ENCODE assay signal across 19 cellular contexts in the genomic region with DNA sequence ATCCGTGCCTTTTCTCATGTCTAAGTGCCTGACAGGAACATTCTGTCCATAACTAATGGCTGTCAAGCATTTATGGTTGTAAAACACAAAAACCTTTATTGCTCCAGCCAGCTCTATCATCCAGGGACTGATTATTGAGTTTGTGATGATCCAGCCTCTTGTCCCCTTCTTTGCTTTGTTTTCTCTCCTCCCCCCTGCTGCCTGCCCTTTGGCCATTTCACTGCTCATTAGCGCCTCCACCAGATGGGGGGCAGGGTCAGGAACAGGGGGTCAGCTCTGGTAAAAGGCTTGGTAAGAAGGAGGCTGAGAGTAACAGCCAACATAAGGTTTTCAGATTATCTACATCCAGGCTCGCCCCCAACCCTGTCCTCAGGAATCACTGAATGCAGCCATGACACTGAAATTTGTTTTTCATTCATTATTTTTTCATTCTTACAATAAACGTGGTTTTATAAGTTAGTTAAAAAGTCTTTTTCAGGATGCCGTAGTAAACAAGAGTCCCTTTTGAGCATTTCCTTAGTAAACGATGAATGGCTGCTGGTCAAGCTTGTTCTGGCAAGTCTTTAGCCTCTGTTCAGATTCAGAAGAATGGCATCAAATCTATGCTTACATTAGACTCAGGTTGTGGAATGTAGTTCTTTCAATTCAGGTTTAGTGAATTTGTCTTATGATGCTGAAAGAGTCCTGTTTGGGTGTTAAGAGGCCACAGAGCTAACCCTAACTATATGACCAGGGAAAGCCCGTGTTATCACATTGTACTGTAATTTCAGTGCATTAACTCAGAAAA. TPM values are rescaled to one million over a fixed set of nuclear protein-coding genes. Genes with fewer than 3 reads are reported as not detected.
DNase-seq lines count a peak whose midpoint lies in the region; ATAC-seq and TF ChIP-seq lines count a peak whose summit lies in the region.
"Had no signal": no experiment of that assay in that cellular context is flagged by ENCODE, and none has a peak within 500 bp of the region (broad histone marks: within the 10 kb centered on the region; RNA-seq: fewer than 3 reads in every experiment).

No MANE protein-coding gene starts in this region.

- H3K4me3 Mint-ChIP-seq in H9 (no peak overlapping the region), progenitor cell of endocrine pancreas (ENCODE audit: low read depth) (no peak overlapping the region)
- H3K4me3 Mint-ChIP-seq: activated CD4-positive, alpha-beta memory T cell treated with anti-CD3 and anti-CD28 coated beads for 36 hours; IgD-negative memory B cell had no signal

- no peak overlapping the region for H3K4ac ChIP-seq in H9 (ENCODE audit: low read depth, low read length)

- peaks cover 16 to 20% of the 10 kb centered on the region in 2 experiments for H3K4me1 Mint-ChIP-seq in H9
- peaks cover 13% of the 10 kb centered on the region for H3K4me1 Mint-ChIP-seq in progenitor cell of endocrine pancreas (ENCODE audit: low read depth)
- H3K4me1 Mint-ChIP-seq: IgD-negative memory B cell had no signal

- H4K8ac ChIP-seq in H9 (replicated peaks; ENCODE audit: insufficient read length, low read depth, low read length) = no peak overlapping the region

- H3K18ac ChIP-seq in H9 (ENCODE audit: insufficient read length, low read depth, low read length) = no peak overlapping the region

- DNase-seq in H9 = peak; percentile 85
- DNase-seq in foreskin keratinocyte = peak in 1 of 2 donors; percentile 71
- no peak for DNase-seq in progenitor cell of endocrine pancreas (ENCODE audit: low spot score, unreplicated experiment)
- DNase-seq in Peyer's patch = no peak
- no peak for DNase-seq in lower lobe of right lung
- DNase-seq: activated CD4-positive, alpha-beta memory T cell treated with anti-CD3 and anti-CD28 coated beads for 36 hours; activated naive CD4-positive, alpha-beta T cell treated with Interleukin-2 at 50 U/mL for 16 hours; aorta; left lung; NCI-H187 treated with DMSO at 0.1 percent for 48 hours; occipital lobe; Right ventricle myocardium superior; stimulated activated CD4-positive, alpha-beta T cell treated with anti-CD3 and anti-CD28 coated beads, Interleukin-2, amount 100 ng/mL, for 48 hours; T-helper 1 cell; uterus had no signal

- no peaks in the 10 kb centered on the region for H3K23me2 ChIP-seq in H9 (ENCODE audit: insufficient read length, low read depth, low read length, poor library complexity, severe bottlenecking)

- H3K4me3 ChIP-seq in Peyer's patch = no peak overlapping the region
- no peak overlapping the region for H3K4me3 ChIP-seq in lower lobe of right lung
- H3K4me3 ChIP-seq: left lung, uterus had no signal

- no peak overlapping the region for H2AK5ac ChIP-seq in H9 (ENCODE audit: insufficient read length, low read length)

- H3K9me3 Mint-ChIP-seq in H9 = no peaks in the 10 kb centered on the region
- H3K9me3 Mint-ChIP-seq in progenitor cell of endocrine pancreas (ENCODE audit: low read depth) = no peaks in the 10 kb centered on the region
- H3K9me3 Mint-ChIP-seq: activated CD4-positive, alpha-beta memory T cell treated with anti-CD3 and anti-CD28 coated beads for 36 hours had no signal

- no peak overlapping the region for H4K5ac ChIP-seq in H9 (ENCODE audit: insufficient read length, low read depth, low read length)

- H3K23ac ChIP-seq in H9 (ENCODE audit: insufficient read length, low read depth, low read length) = no peak overlapping the region

- H3K4me1 ChIP-seq in H9 (ENCODE audit: insufficient read depth, low read length) (no peaks in the 10 kb centered on the region; the same call in 1 of the 2 replicates), foreskin keratinocyte (peaks cover 30% of the 10 kb centered on the region), Peyer's patch (no peaks in the 10 kb centered on the region), lower lobe of right lung (no peaks in the 10 kb centered on the region)
- H3K4me1 ChIP-seq: left lung, uterus had no signal

- no peaks in the 10 kb centered on the region for H3K79me1 ChIP-seq in H9 (ENCODE audit: insufficient read depth, low read depth, low read length, poor library complexity, severe bottlenecking)

- no peak overlapping the region for H3K56ac ChIP-seq in H9 (ENCODE audit: insufficient read length, low read depth, low read length)

- no peak overlapping the region for H3T11ph ChIP-seq in H9 (ENCODE audit: low read length)

- H2AFZ ChIP-seq in H9 (ENCODE audit: low read length) = no peak overlapping the region

- H3K27ac Mint-ChIP-seq in H9 = peak overlapping the region in 1 of 3 experiments; percentile 31; a peak in 1 of 7 replicates
- H3K27ac Mint-ChIP-seq in progenitor cell of endocrine pancreas = peak overlapping the region; percentile 83
- H3K27ac Mint-ChIP-seq: activated CD4-positive, alpha-beta memory T cell treated with anti-CD3 and anti-CD28 coated beads for 36 hours; IgD-negative memory B cell had no signal

- H3K36me3 ChIP-seq in Peyer's patch = no peaks in the 10 kb centered on the region
- H3K36me3 ChIP-seq in lower lobe of right lung = no peaks in the 10 kb centered on the region
- H3K36me3 ChIP-seq: left lung, uterus had no signal

- H3K14ac ChIP-seq in H9 (ENCODE audit: insufficient read depth, low read length) = no peak overlapping the region

- no peak overlapping the region for H3K4me2 ChIP-seq in H9 (ENCODE audit: insufficient read depth, insufficient read length, low read length)

- H3K27ac ChIP-seq in H9 (ENCODE audit: insufficient read length, low read depth, low read length) (no peak overlapping the region), foreskin keratinocyte (peak overlapping the region; percentile 1), Peyer's patch (no peak overlapping the region), lower lobe of right lung (no peak overlapping the region)
- H3K27ac ChIP-seq: left lung, uterus had no signal

- no peak overlapping the region for H3K9ac ChIP-seq in H9 (ENCODE audit: extremely low read depth, insufficient read length, low read length)

- H2BK5ac ChIP-seq in H9 (ENCODE audit: insufficient read length, low read length) = no peak overlapping the region

- no peak overlapping the region for H2BK12ac ChIP-seq in H9 (ENCODE audit: insufficient read length, low read depth, low read length)

- H2BK120ac ChIP-seq in H9 (ENCODE audit: low read depth, low read length, poor library complexity, severe bottlenecking) = no peak overlapping the region

- H2BK20ac ChIP-seq in H9 (ENCODE audit: low read depth, low read length, poor library complexity, severe bottlenecking) = no peak overlapping the region

- no peaks in the 10 kb centered on the region for H3K27me3 ChIP-seq in H9 (ENCODE audit: insufficient read depth, low read length)
- H3K27me3 ChIP-seq in foreskin keratinocyte = no peaks in the 10 kb centered on the region
- H3K27me3 ChIP-seq in Peyer's patch = no peaks in the 10 kb centered on the region
- H3K27me3 ChIP-seq in lower lobe of right lung (ENCODE audit: low read depth) = no peaks in the 10 kb centered on the region
- H3K27me3 ChIP-seq: uterus had no signal

- intact Hi-C loops in lower lobe of right lung (cut with DNase I) = no loop called here

- no peaks in the 10 kb centered on the region for H4K20me1 ChIP-seq in H9 (ENCODE audit: control insufficient read depth, insufficient read depth, insufficient read length)

- no peak for TF ChIP-seq POLR2A in Peyer's patch (IDR thresholded peaks at IDR 0.05)

- H3K27me3 Mint-ChIP-seq in H9 (ENCODE audit: low read depth) (no peaks in the 10 kb centered on the region), progenitor cell of endocrine pancreas (no peaks in the 10 kb centered on the region)

- H3K79me2 ChIP-seq in H9 (ENCODE audit: insufficient read depth, low read length) = no peaks in the 10 kb centered on the region

- H3K9me3 ChIP-seq in H9 (ENCODE audit: control insufficient read depth, low read depth, low read length) (no peaks in the 10 kb centered on the region), Peyer's patch (no peaks in the 10 kb centered on the region), lower lobe of right lung (no peaks in the 10 kb centered on the region)
- H3K9me3 ChIP-seq: left lung, uterus had no signal

- peak; percentile 55 for TF ChIP-seq CTCF in H9 (conservative IDR thresholded peaks at IDR 0.05)
- TF ChIP-seq CTCF in foreskin keratinocyte (conservative IDR thresholded peaks at IDR 0.05) = no peak
- no peak for TF ChIP-seq CTCF in progenitor cell of endocrine pancreas (IDR thresholded peaks at IDR 0.05; ENCODE audit: unreplicated experiment)
- no peak for TF ChIP-seq CTCF in Peyer's patch (IDR thresholded peaks at IDR 0.05)
- TF ChIP-seq CTCF in lower lobe of right lung (IDR thresholded peaks at IDR 0.05) = no peak

- H4K91ac ChIP-seq in H9 (ENCODE audit: insufficient read length, low read depth, low read length) = no peak overlapping the region

- WGBS in H9 (ENCODE audit: extremely low coverage, insufficient read length, low lambda C conversion rate) = no CpG with 5 or more reads among the region's 7 CpGs

- H2BK15ac ChIP-seq in H9 (ENCODE audit: low read depth, low read length) = no peak overlapping the region

- ATAC-seq in SK-N-SH treated with all-trans-retinoic acid at 6 μM for 48 hours (peak; percentile 15; the same call in 2 of the 3 replicates), foreskin keratinocyte (peak; percentile 11), HG02852 (IDR thresholded peaks at IDR 0.05; ENCODE audit: unreplicated experiment) (no peak), lower lobe of right lung (no peak), HG02678 (IDR thresholded peaks at IDR 0.05; ENCODE audit: unreplicated experiment) (no peak)
- ATAC-seq: left lung had no signal

- H3K36me3 Mint-ChIP-seq in H9 (ENCODE audit: insufficient read depth in 1 of 3, low read depth in 3 of 3) (peaks cover 16 to 40% (median 21%) of the 10 kb centered on the region in 3 experiments), progenitor cell of endocrine pancreas (ENCODE audit: insufficient read depth) (peaks cover 42% of the 10 kb centered on the region)
- H3K36me3 Mint-ChIP-seq: activated CD4-positive, alpha-beta memory T cell treated with anti-CD3 and anti-CD28 coated beads for 36 hours; IgD-negative memory B cell had no signal

TF ChIP-seq in SK-N-SH treated with all-trans-retinoic acid at 6 μM for 48 hours, 23 proteins besides CTCF, POLR2A, EP300 and RAD21 (continues in another document):
- no peak for TF ChIP-seq TOX (CRISPR knock-in tag; IDR thresholded peaks at IDR 0.05; ENCODE audit: borderline replicate concordance)
- no peak for TF ChIP-seq SNAI2 (CRISPR knock-in tag; IDR thresholded peaks at IDR 0.05)

RNA-seq across cellular contexts. Expression of a gene that starts 21.7 kb away (rescaled TPM):
- total RNA-seq in H9 (2021) = 58.2 and 59.9 TPM in 2 replicates
- total RNA-seq in foreskin keratinocyte = 113 and 163 TPM in 2 replicates
- polyA plus RNA-seq in foreskin keratinocyte = 77.7 and 95.5 TPM in 2 replicates
- 213 and 220 TPM in 2 replicates for total RNA-seq in progenitor cell of endocrine pancreas
- total RNA-seq in Peyer's patch = 1 to 10 TPM; 1.7 to 6.8 (median 4.2) TPM
- not detected for total RNA-seq in lower lobe of right lung
- total RNA-seq: activated CD4-positive, alpha-beta memory T cell treated with anti-CD3 and anti-CD28 coated beads for 36 hours; Right ventricle myocardium superior had no signal
- polyA plus RNA-seq: IgD-negative memory B cell had no signal

Comparison
In these comparisons a context has a peak if more than half of its experiments do, and no peak if none do; other contexts are left out.
1. ATAC-seq: peak in SK-N-SH treated with all-trans-retinoic acid at 6 μM for 48 hours (single experiment) and foreskin keratinocyte (single experiment); none in HG02852 (single experiment), lower lobe of right lung (0 of 2) and HG02678 (single experiment).